In the genomic region with DNA sequence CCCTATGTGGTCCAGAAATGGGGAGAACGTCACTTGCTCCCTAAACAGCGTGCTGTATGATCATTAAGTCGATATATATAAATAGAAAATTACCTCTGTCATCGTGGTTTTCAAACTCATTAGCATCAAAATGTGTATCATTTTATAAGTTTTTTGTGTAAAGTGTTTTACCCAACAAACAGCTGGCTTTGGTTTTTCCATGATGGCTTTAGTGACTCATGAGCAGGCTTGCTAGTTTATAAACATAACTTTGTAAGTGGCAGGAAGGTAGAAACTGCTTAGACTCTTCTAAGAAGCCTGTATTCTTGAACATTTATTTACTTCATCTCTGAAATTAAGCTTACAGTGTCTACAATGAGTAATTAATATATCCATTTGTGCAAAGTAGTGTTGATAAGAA, we compare ENCODE assay signal across 18 cellular contexts.
A peak's percentile ranks its signal among the peaks of the same experiment; 100 is the strongest.
DNase-seq lines count a peak whose midpoint lies in the region; FAIRE-seq and TF ChIP-seq lines count a peak whose summit lies in the region.
"Had no signal": no experiment of that assay in that cellular context is flagged by ENCODE, and none has a peak within 500 bp of the region (broad histone marks: within the 10 kb centered on the region; RNA-seq: fewer than 3 reads in every experiment).

No MANE protein-coding gene starts in this region.

- no peak overlapping the region for H3K4me3 ChIP-seq in astrocyte of the spinal cord (ENCODE audit: low read depth, low read length)
- H3K4me3 ChIP-seq: BLaER1 treated with 17β-estradiol and CSF1 and Interleukin-3, amounts not matched to agents 10 nM and 100 nM; HAP-1; SJSA1 had no signal

- in situ Hi-C loops in astrocyte of the spinal cord (cut with HindIII; ENCODE audit: low sequenced_read_pairs), result no loop called here

- TF ChIP-seq CTCF in astrocyte of the spinal cord (IDR thresholded peaks at IDR 0.05; ENCODE audit: low read depth, low read length), result no peak

- TF ChIP-seq POLR2A in H54 (IDR thresholded peaks at IDR 0.05; ENCODE audit: low read depth, low read length), result no peak

- DNase-seq in EH (ENCODE audit: low read depth) (peak; percentile 7), LHCN-M2 (ENCODE audit: low read depth) (peak; percentile 60), astrocyte of the spinal cord (ENCODE audit: low read depth, low spot score) (peak; percentile 26), iris pigment epithelial cell (ENCODE audit: low read depth) (peak; percentile 49), DMS 273 treated with DMSO at 0.1 percent for 48 hours (lab: John Stamatoyannopoulos, UW) (no peak), NCI-H2196 treated with DMSO at 0.1 percent for 48 hours (lab: John Stamatoyannopoulos, UW; ENCODE audit: unreplicated experiment) (no peak), H54 (ENCODE audit: insufficient read length, low spot score) (no peak)
- DNase-seq in activated naive CD4-positive, alpha-beta T cell treated with Interleukin-2 at 50 U/mL for 16 hours, result no peak
- DNase-seq: CD8-positive, alpha-beta memory T cell; KG1; NCI-H1048; NCI-H1436 treated with DMSO at 0.1 percent for 48 hours; NCI-H2029 treated with DMSO at 0.1 percent for 48 hours; NCI-H2171 treated with DMSO at 0.1 percent for 48 hours; NCI-H748 treated with DMSO at 0.1 percent for 48 hours had no signal

- FAIRE-seq in H54 (lab: Jason Lieb, UNC), result no peak

Comparison
In these comparisons a context has a peak if more than half of its experiments do, and no peak if none do; other contexts are left out.
1. DNase-seq: peak in EH (single experiment), LHCN-M2 (single experiment), astrocyte of the spinal cord (single experiment) and iris pigment epithelial cell (single experiment); none in activated naive CD4-positive, alpha-beta T cell treated with Interleukin-2 at 50 U/mL for 16 hours (single experiment), DMS 273 treated with DMSO at 0.1 percent for 48 hours (single experiment), NCI-H2196 treated with DMSO at 0.1 percent for 48 hours (single experiment) and H54 (single experiment).